Comparison of ENCODE assay signal across 21 cellular contexts in genomic region chr22:39646614-39647210, GRCh38.
A peak's percentile ranks its signal among the peaks of the same experiment; 100 is the strongest.
DNase-seq lines count a peak whose midpoint lies in the region; ATAC-seq, FAIRE-seq and TF ChIP-seq lines count a peak whose summit lies in the region.
"Had no signal": no experiment of that assay in that cellular context is flagged by ENCODE, and none has a peak within 500 bp of the region (broad histone marks: within the 10 kb centered on the region; RNA-seq: fewer than 3 reads in every experiment).

No MANE protein-coding gene starts in this region.

- H3K4me1 ChIP-seq in upper lobe of right lung: no peaks in the 10 kb centered on the region
- H3K4me1 ChIP-seq: HAP-1 had no signal

- no peak for TF ChIP-seq POLR2A in GM12892 (IDR thresholded peaks at IDR 0.05; ENCODE audit: low read depth, low read length)

- no peaks in the 10 kb centered on the region for H3K27me3 ChIP-seq in upper lobe of right lung

- in situ Hi-C loops in KBM-7 (cut with MboI; ENCODE audit: low pct_unique_long_range_greater_than_20kb, low sequenced_read_pairs): no loop called here

- ATAC-seq in upper lobe of right lung: peak; percentile 9
- ATAC-seq: Panc1, T-cell had no signal

- H3K4me3 ChIP-seq in upper lobe of right lung: no peak overlapping the region
- H3K4me3 ChIP-seq: HAP-1 had no signal

- DNase-seq in DMS53 (lab: John Stamatoyannopoulos, UW) (peak; percentile 37), DMS53 treated with DMSO at 0.1 percent for 48 hours (lab: John Stamatoyannopoulos, UW; ENCODE audit: unreplicated experiment) (no peak), NCI-H1092 (lab: John Stamatoyannopoulos, UW) (peak; percentile 18), cerebellum (ENCODE audit: low spot score) (peak; percentile 22), upper lobe of right lung (no peak), DMS 273 (lab: John Stamatoyannopoulos, UW; ENCODE audit: unreplicated experiment) (no peak), KBM-7 (no peak), GM12892 (ENCODE audit: insufficient read length) (no peak)
- DNase-seq: CD4-positive, alpha-beta memory T cell; NCI-H1436; NCI-H2029; NCI-H510A treated with DMSO at 0.1 percent for 48 hours; SK-N-SH; T-cell had no signal

- no peaks in the 10 kb centered on the region for H3K9me3 ChIP-seq in upper lobe of right lung
- H3K9me3 ChIP-seq: HAP-1, SK-N-SH had no signal

- H3K27ac ChIP-seq in upper lobe of right lung: no peak overlapping the region
- H3K27ac ChIP-seq: 22Rv1, HL-60 had no signal

- FAIRE-seq in GM12892 (lab: Jason Lieb, UNC): no peak
- FAIRE-seq: D721Med, GM19239, HTR-8/SVneo had no signal

- H3K36me3 ChIP-seq in upper lobe of right lung: no peaks in the 10 kb centered on the region
- H3K36me3 ChIP-seq: HAP-1 had no signal

- no peak for TF ChIP-seq CTCF in upper lobe of right lung (IDR thresholded peaks at IDR 0.05)

- intact Hi-C loops in upper lobe of right lung (cut with DNase I): no loop called here

Comparison
In these comparisons a context has a peak if more than half of its experiments do, and no peak if none do; other contexts are left out.
1. DNase-seq: peak in DMS53 (single experiment), NCI-H1092 (single experiment) and cerebellum (single experiment); none in DMS53 treated with DMSO at 0.1 percent for 48 hours (single experiment), upper lobe of right lung (single experiment), DMS 273 (single experiment), KBM-7 (single experiment) and GM12892 (single experiment).